In the genomic region with DNA sequence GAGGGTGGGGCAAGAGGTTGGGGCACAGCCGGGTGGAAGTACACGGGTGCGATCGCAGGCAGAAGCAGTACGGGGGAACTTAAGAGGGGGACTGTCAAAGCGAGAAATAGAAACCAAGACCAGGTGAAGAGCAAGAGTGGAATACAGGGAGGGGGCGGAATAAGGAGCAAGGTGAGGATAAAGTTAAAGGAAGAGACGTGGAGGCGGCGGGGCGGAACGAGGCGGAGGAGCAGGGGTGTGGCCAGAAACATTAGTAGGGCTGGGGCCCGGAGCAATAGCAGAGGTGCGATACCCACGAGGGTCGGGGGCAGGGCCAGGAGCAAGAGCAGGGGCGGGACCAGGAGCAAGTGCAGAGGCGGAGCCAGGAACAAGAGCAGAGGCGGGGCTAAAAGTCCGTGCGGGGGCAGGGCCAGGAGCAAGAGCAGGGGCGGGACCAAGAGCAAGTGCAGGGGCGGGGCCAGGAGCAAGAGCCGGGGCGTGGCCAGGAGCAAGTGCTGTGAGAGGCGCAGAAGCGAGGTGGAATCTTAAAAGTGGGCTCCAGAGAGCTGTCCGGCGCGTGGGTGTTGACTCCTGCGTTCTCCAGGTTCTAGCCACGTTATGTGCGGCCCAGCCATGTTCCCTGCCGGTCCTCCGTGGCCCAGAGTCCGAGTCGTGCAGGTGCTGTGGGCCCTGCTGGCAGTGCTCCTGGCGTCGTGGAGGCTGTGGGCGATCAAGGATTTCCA, we compare ENCODE assay signal across 8 cellular contexts. TPM values are rescaled to one million over a fixed set of nuclear protein-coding genes. Genes with fewer than 3 reads are reported as not detected.
A peak's percentile ranks its signal among the peaks of the same experiment; 100 is the strongest.
DNase-seq lines count a peak whose midpoint lies in the region; ATAC-seq and TF ChIP-seq lines count a peak whose summit lies in the region.

No MANE protein-coding gene starts in this region.

- CTCF ChIA-PET in BJ (lab: Yijun Ruan, JAX), result interaction anchor here (0.9 to 6.4 kb wide), 8 partner anchors 14 to 102 kb away, joined by 3 to 63 read pairs (median 5); a partner anchor contains a TSS

- H3K27ac Mint-ChIP-seq in activated CD4-positive, alpha-beta T cell treated with anti-CD3 and anti-CD28 coated beads, Interleukin-2, amount 10 ng/mL, durations not matched to agents 24 days and 14 days, result peak overlapping the region; percentile 100

- H3K9me3 ChIP-seq in colonic mucosa (no peaks in the 10 kb centered on the region), left lung (no peaks in the 10 kb centered on the region)

- H3K4me1 ChIP-seq in colonic mucosa (no peaks in the 10 kb centered on the region), left lung (peaks cover 3 to 17% of the 10 kb centered on the region in 2 donors)

- peak overlapping the region; percentile 77 to 91 for H3K9ac ChIP-seq in colonic mucosa (ENCODE audit: low read depth in 2 of 2, low read length in 2 of 2)

- ATAC-seq in GM19328 (IDR thresholded peaks at IDR 0.05; ENCODE audit: unreplicated experiment) (peak; percentile 43), HG03460 (IDR thresholded peaks at IDR 0.05; ENCODE audit: unreplicated experiment) (peak; percentile 47), left lung (peak; percentile 85)

- H3K27me3 ChIP-seq in BJ (ENCODE audit: control insufficient read depth, insufficient read depth, low read length) (no peaks in the 10 kb centered on the region), colonic mucosa (no peaks in the 10 kb centered on the region), left lung (no peaks in the 10 kb centered on the region)

- no peaks in the 10 kb centered on the region for H3K27me3 Mint-ChIP-seq in activated CD4-positive, alpha-beta T cell treated with anti-CD3 and anti-CD28 coated beads, Interleukin-2, amount 10 ng/mL, durations not matched to agents 24 days and 14 days

- peak overlapping the region; percentile 100 for H3K4me3 Mint-ChIP-seq in activated CD4-positive, alpha-beta T cell treated with anti-CD3 and anti-CD28 coated beads, Interleukin-2, amount 10 ng/mL, durations not matched to agents 24 days and 14 days

- H3K36me3 ChIP-seq in BJ (ENCODE audit: control insufficient read depth, insufficient read depth, low read length) (no peaks in the 10 kb centered on the region), colonic mucosa (no peaks in the 10 kb centered on the region), left lung (no peaks in the 10 kb centered on the region)

- no peaks in the 10 kb centered on the region for H3K9me3 Mint-ChIP-seq in activated CD4-positive, alpha-beta T cell treated with anti-CD3 and anti-CD28 coated beads, Interleukin-2, amount 10 ng/mL, durations not matched to agents 24 days and 14 days

- DNase-seq in BJ (ENCODE audit: low read depth) (peak; percentile 55), NCI-H526 treated with DMSO at 0.1 percent for 48 hours (lab: John Stamatoyannopoulos, UW) (peak; percentile 95), colonic mucosa (peak; percentile 98), left lung (peak; percentile 98 to 99)
- peak; percentile 99 for DNase-seq in activated CD4-positive, alpha-beta T cell treated with anti-CD3 and anti-CD28 coated beads, Interleukin-2, amount 10 ng/mL, durations not matched to agents 24 days and 14 days
- DNase-seq in stimulated activated CD4-positive, alpha-beta T cell treated with anti-CD3 and anti-CD28 coated beads, Interleukin-2, amount 100 ng/mL, for 24 hours, result peak; percentile 95 to 97

- H3K27ac ChIP-seq in colonic mucosa (peak overlapping the region; percentile 89), left lung (peak overlapping the region; percentile 92 to 94)

- intact Hi-C loops in activated CD4-positive, alpha-beta T cell treated with anti-CD3 and anti-CD28 coated beads, Interleukin-2, amount 10 ng/mL, durations not matched to agents 24 days and 14 days (cut with micrococcal nuclease), result loop anchor here (1.0 to 5.0 kb wide), 7 partner anchors 20 to 561 kb away; a partner anchor contains a TSS
- intact Hi-C loops in colonic mucosa (cut with DNase I) (loop anchor here (5.0 kb wide), 1 partner anchor 36 kb away; a partner anchor contains a TSS), left lung (cut with DNase I) (no loop called here)

- TF ChIP-seq CTCF in BJ (IDR thresholded peaks at IDR 0.05; ENCODE audit: insufficient read depth, low read depth, low read length) (no peak), colonic mucosa (IDR thresholded peaks at IDR 0.05) (no peak), left lung (IDR thresholded peaks at IDR 0.05) (no peak)

- POLR2A ChIA-PET in BJ (lab: Charles Lee), result no interaction called here

- peaks cover 14% of the 10 kb centered on the region for H3K4me1 Mint-ChIP-seq in activated CD4-positive, alpha-beta T cell treated with anti-CD3 and anti-CD28 coated beads, Interleukin-2, amount 10 ng/mL, durations not matched to agents 24 days and 14 days

- H3K4me3 ChIP-seq in BJ (ENCODE audit: low read depth, low read length), result peak overlapping the region; percentile 76
- H3K4me3 ChIP-seq in colonic mucosa, result peak overlapping the region; percentile 64
- peak overlapping the region; percentile 52 to 66 for H3K4me3 ChIP-seq in left lung

- H3K36me3 Mint-ChIP-seq in activated CD4-positive, alpha-beta T cell treated with anti-CD3 and anti-CD28 coated beads, Interleukin-2, amount 10 ng/mL, durations not matched to agents 24 days and 14 days (ENCODE audit: low read depth), result peaks cover 2% of the 10 kb centered on the region

RNA-seq across cellular contexts. Expression of a gene that starts 1.2 kb away (rescaled TPM):
- polyA plus RNA-seq in BJ (2011; rRNA removed), result 0.22 and 0.26 TPM in 2 replicates
- polyA minus RNA-seq in BJ (2011; rRNA and poly(A)+ RNA removed), result 0.38 and 1.9 TPM in 2 replicates
- 3.4 and 3.7 TPM in 2 replicates for total RNA-seq in activated CD4-positive, alpha-beta T cell treated with anti-CD3 and anti-CD28 coated beads, Interleukin-2, amount 10 ng/mL, durations not matched to agents 24 days and 14 days
- total RNA-seq in colonic mucosa (1 to 10 TPM; 3.2 to 8.4 TPM), left lung (1 to 10 TPM; 7.6 to 9.6 TPM)

RNA-seq across cellular contexts. Expression of a gene that starts 17.2 kb away (rescaled TPM):
- polyA plus RNA-seq in BJ (2011; rRNA removed), result 15.6 and 16.5 TPM in 2 replicates
- polyA minus RNA-seq in BJ (2011; rRNA and poly(A)+ RNA removed), result 6.2 and 8.6 TPM in 2 replicates
- total RNA-seq in activated CD4-positive, alpha-beta T cell treated with anti-CD3 and anti-CD28 coated beads, Interleukin-2, amount 10 ng/mL, durations not matched to agents 24 days and 14 days, result 18.7 and 20.1 TPM in 2 replicates
- 10 to 100 TPM; 19.8 to 23.4 TPM for total RNA-seq in colonic mucosa
- total RNA-seq in left lung, result 10 to 100 TPM; 11.8 to 12.4 TPM

RNA-seq across cellular contexts. Expression of a gene that starts 21.1 kb away (rescaled TPM):
- 126 and 211 TPM in 2 replicates for polyA plus RNA-seq in BJ (2011; rRNA removed)
- 64.5 and 115 TPM in 2 replicates for polyA minus RNA-seq in BJ (2011; rRNA and poly(A)+ RNA removed)
- 83.4 and 84.7 TPM in 2 replicates for total RNA-seq in activated CD4-positive, alpha-beta T cell treated with anti-CD3 and anti-CD28 coated beads, Interleukin-2, amount 10 ng/mL, durations not matched to agents 24 days and 14 days
- total RNA-seq in colonic mucosa, result 10 to 100 TPM; 28.8 to 58.3 TPM
- total RNA-seq in left lung, result 10 to 100 TPM; 52.0 to 59.6 TPM

RNA-seq across cellular contexts. Expression of a gene that starts 32.7 kb away (rescaled TPM):
- 0.28 and 0.88 TPM in 2 replicates for polyA plus RNA-seq in BJ (2011; rRNA removed)
- not detected in 2 replicates for polyA minus RNA-seq in BJ (2011; rRNA and poly(A)+ RNA removed)
- 0.52 TPM in 1 of 2 replicates, not detected in the other for total RNA-seq in activated CD4-positive, alpha-beta T cell treated with anti-CD3 and anti-CD28 coated beads, Interleukin-2, amount 10 ng/mL, durations not matched to agents 24 days and 14 days
- total RNA-seq in colonic mucosa, result 100 to 1,000 TPM; 111 to 159 TPM
- 100 to 1,000 TPM in 1 of 2 donors, 10 to 100 TPM in 1; 63.2 to 120 TPM for total RNA-seq in left lung

RNA-seq across cellular contexts. Expression of a gene that starts 37.6 kb away (rescaled TPM):
- polyA plus RNA-seq in BJ (2011; rRNA removed), result 583 and 662 TPM in 2 replicates
- 169 and 320 TPM in 2 replicates for polyA minus RNA-seq in BJ (2011; rRNA and poly(A)+ RNA removed)
- 314 and 315 TPM in 2 replicates for total RNA-seq in activated CD4-positive, alpha-beta T cell treated with anti-CD3 and anti-CD28 coated beads, Interleukin-2, amount 10 ng/mL, durations not matched to agents 24 days and 14 days
- 100 to 1,000 TPM; 126 to 184 TPM for total RNA-seq in colonic mucosa
- 100 to 1,000 TPM; 140 to 173 TPM for total RNA-seq in left lung

Comparison
In these comparisons a context has a peak if more than half of its experiments do, and no peak if none do; other contexts are left out.
1. Peak in every context shown above with its lines: DNase-seq, ATAC-seq, H3K4me3 ChIP-seq and H3K27ac ChIP-seq.
2. intact Hi-C loops: an anchor here in activated CD4-positive, alpha-beta T cell treated with anti-CD3 and anti-CD28 coated beads, Interleukin-2, amount 10 ng/mL, durations not matched to agents 24 days and 14 days (1.0 to 5.0 kb wide) and colonic mucosa (5.0 kb wide); none called in left lung.